ENCODE assay signal across 14 cellular contexts in genomic region chr14:100138082-100138787, GRCh38. TPM values are rescaled to one million over a fixed set of nuclear protein-coding genes. Genes with fewer than 3 reads are reported as not detected.
DNase-seq lines count a peak whose midpoint lies in the region; ATAC-seq and TF ChIP-seq lines count a peak whose summit lies in the region.
"Had no signal": no experiment of that assay in that cellular context is flagged by ENCODE, and none has a peak within 500 bp of the region (broad histone marks: within the 10 kb centered on the region; RNA-seq: fewer than 3 reads in every experiment).

No MANE protein-coding gene starts in this region.

- no peaks in the 10 kb centered on the region for H3K27me3 Mint-ChIP-seq in activated T-helper 17 cell treated with anti-CD3 and anti-CD28 coated beads, Interleukin-2, amount 50 U/mL, for 72 hours
- H3K27me3 Mint-ChIP-seq: activated CD4-positive, alpha-beta T cell treated with anti-CD3 and anti-CD28 coated beads, Interleukin-2, amount 10 ng/mL, durations not matched to agents 24 days and 14 days had no signal

- intact Hi-C loops in heart right ventricle (cut with DNase I): no loop called here

- H3K18ac ChIP-seq in neuronal stem cell (ENCODE audit: low read length): no peak overlapping the region

- H2AFZ ChIP-seq in neuronal stem cell (ENCODE audit: low read length): no peak overlapping the region

- peaks cover 0 to 9% of the 10 kb centered on the region in 2 donors for H3K4me1 ChIP-seq in neuronal stem cell (ENCODE audit: control insufficient read depth in 2 of 2, insufficient read depth in 1 of 2, low read depth in 1 of 2, low read length in 2 of 2)
- H3K4me1 ChIP-seq in heart right ventricle: peaks cover 13 to 30% (median 21%) of the 10 kb centered on the region in 9 donors

- H3K9ac ChIP-seq in neuronal stem cell (ENCODE audit: low read depth, low read length, poor library complexity): no peak overlapping the region

- H4K91ac ChIP-seq in neuronal stem cell (ENCODE audit: low read depth, low read length, poor library complexity): no peak overlapping the region

- in situ Hi-C loops in GM13976 (cut with MboI; ENCODE audit: low sequenced_read_pairs, unreplicated experiment): no loop called here

- no peak overlapping the region for H3K4ac ChIP-seq in neuronal stem cell (ENCODE audit: low read length)

- no peak overlapping the region for H2BK120ac ChIP-seq in neuronal stem cell (ENCODE audit: low read depth, low read length)

- H3K36me3 ChIP-seq in neuronal stem cell (replicated peaks in 1 of 2; ENCODE audit: control insufficient read depth in 2 of 2, insufficient read depth in 2 of 2, low read length in 2 of 2) (peaks cover 19 to 76% of the 10 kb centered on the region in 2 donors), heart right ventricle (peaks cover 0 to 85% (median 9%) of the 10 kb centered on the region in 9 donors)

- H3K23ac ChIP-seq in neuronal stem cell (ENCODE audit: low read depth, low read length, poor library complexity): no peak overlapping the region

- H3K36me3 Mint-ChIP-seq in activated T-helper 17 cell treated with anti-CD3 and anti-CD28 coated beads, Interleukin-2, amount 50 U/mL, for 72 hours (ENCODE audit: low read depth): peaks cover 100% of the 10 kb centered on the region

- peak; percentile 47 for ATAC-seq in HG02642 (IDR thresholded peaks at IDR 0.05; ENCODE audit: poor library complexity, unreplicated experiment)
- no peak for ATAC-seq in activated T-helper 17 cell treated with anti-CD3 and anti-CD28 coated beads, Interleukin-2, amount 50 U/mL, for 72 hours (replicated peaks)
- no peak for ATAC-seq in GM18498 (IDR thresholded peaks at IDR 0.05; ENCODE audit: unreplicated experiment)
- ATAC-seq in heart right ventricle: no peak

- H3K4me2 ChIP-seq in neuronal stem cell (ENCODE audit: insufficient read depth, low read length, poor library complexity, severe bottlenecking): no peak overlapping the region

- no peaks in the 10 kb centered on the region for H3K9me3 Mint-ChIP-seq in activated T-helper 17 cell treated with anti-CD3 and anti-CD28 coated beads, Interleukin-2, amount 50 U/mL, for 72 hours
- H3K9me3 Mint-ChIP-seq: activated CD4-positive, alpha-beta T cell treated with anti-CD3 and anti-CD28 coated beads, Interleukin-2, amount 10 ng/mL, durations not matched to agents 24 days and 14 days had no signal

- no peak overlapping the region for H2AK5ac ChIP-seq in neuronal stem cell (ENCODE audit: low read depth, low read length)

- H2BK12ac ChIP-seq in neuronal stem cell (ENCODE audit: low read length): no peak overlapping the region

- no peaks in the 10 kb centered on the region for H3K4me1 Mint-ChIP-seq in activated T-helper 17 cell treated with anti-CD3 and anti-CD28 coated beads, Interleukin-2, amount 50 U/mL, for 72 hours

- peak overlapping the region; percentile 83 for H3K27ac Mint-ChIP-seq in activated T-helper 17 cell treated with anti-CD3 and anti-CD28 coated beads, Interleukin-2, amount 50 U/mL, for 72 hours
- H3K27ac Mint-ChIP-seq: activated CD4-positive, alpha-beta T cell treated with anti-CD3 and anti-CD28 coated beads, Interleukin-2, amount 10 ng/mL, durations not matched to agents 24 days and 14 days had no signal

- peak overlapping the region; percentile 76 for H3K14ac ChIP-seq in neuronal stem cell (ENCODE audit: low read length)

- no CpG with 5 or more reads among the region's 8 CpGs for WGBS in neuronal stem cell (ENCODE audit: extremely low coverage in 2 of 2, insufficient read length in 2 of 2, insufficient replicate concordance in 1 of 2), 2 donors
- WGBS in heart right ventricle, 2 donors: 82 to 91% methylated on average over 8 of the region's 8 CpGs

- H2BK15ac ChIP-seq in neuronal stem cell (ENCODE audit: low read length): no peak overlapping the region

- H3K9me3 ChIP-seq in neuronal stem cell (replicated peaks in 1 of 2; ENCODE audit: control insufficient read depth in 2 of 2, insufficient read depth in 1 of 2, low read depth in 1 of 2, low read length in 2 of 2) (no peaks in the 10 kb centered on the region), heart right ventricle (no peaks in the 10 kb centered on the region)
- H3K9me3 ChIP-seq: esophagus squamous epithelium had no signal

- H3K4me3 ChIP-seq in neuronal stem cell (ENCODE audit: low read length in 2 of 2): no peak overlapping the region
- no peak overlapping the region for H3K4me3 ChIP-seq in heart right ventricle
- H3K4me3 ChIP-seq: esophagus squamous epithelium had no signal

- DNase-seq in GM13976 (ENCODE audit: low spot score): peak; percentile 64
- no peak for DNase-seq in neuronal stem cell (ENCODE audit: low spot score)
- DNase-seq in heart right ventricle: no peak
- DNase-seq in A172 (ENCODE audit: low spot score): no peak
- DNase-seq: activated CD4-positive, alpha-beta T cell treated with anti-CD3 and anti-CD28 coated beads, Interleukin-2, amount 10 ng/mL, durations not matched to agents 24 days and 14 days; activated effector memory CD4-positive, alpha-beta T cell treated with Interleukin-2 at 50 U/mL for 16 hours; central memory CD4-positive, alpha-beta T cell; COR-L47; esophagus squamous epithelium; NCI-H2029; SW 1271 had no signal

- H3K79me1 ChIP-seq in neuronal stem cell (ENCODE audit: low read depth, low read length): no peaks in the 10 kb centered on the region

- TF ChIP-seq CTCF in GM13976 (IDR thresholded peaks at IDR 0.05; ENCODE audit: borderline replicate concordance, control extremely low read depth, extremely low read depth, insufficient read depth, missing control alignments): no peak
- TF ChIP-seq CTCF in heart right ventricle (IDR thresholded peaks at IDR 0.05): no peak

- no peak overlapping the region for H3K27ac ChIP-seq in neuronal stem cell (replicated peaks; ENCODE audit: low read length)
- H3K27ac ChIP-seq in heart right ventricle: no peak overlapping the region
- H3K27ac ChIP-seq: esophagus squamous epithelium had no signal

- H2BK5ac ChIP-seq in neuronal stem cell (ENCODE audit: low read length): no peak overlapping the region

- H3K27me3 ChIP-seq in neuronal stem cell (ENCODE audit: control insufficient read depth in 3 of 3, insufficient read depth in 3 of 3, low read depth in 1 of 3, low read length in 3 of 3) (no peaks in the 10 kb centered on the region), heart right ventricle (no peaks in the 10 kb centered on the region)
- H3K27me3 ChIP-seq: esophagus squamous epithelium had no signal

- H3K4me3 Mint-ChIP-seq in activated T-helper 17 cell treated with anti-CD3 and anti-CD28 coated beads, Interleukin-2, amount 50 U/mL, for 72 hours: no peak overlapping the region
- H3K4me3 Mint-ChIP-seq: activated CD4-positive, alpha-beta T cell treated with anti-CD3 and anti-CD28 coated beads, Interleukin-2, amount 10 ng/mL, durations not matched to agents 24 days and 14 days had no signal

- H4K8ac ChIP-seq in neuronal stem cell (ENCODE audit: low read depth, low read length): no peak overlapping the region

RNA-seq across cellular contexts. Expression of gene DEGS2, which starts 21.2 kb away (rescaled TPM):
- 1 to 10 TPM in 1 of 2 donors, under 1 TPM in 1; 0.30 to 8.3 TPM for total RNA-seq in activated T-helper 17 cell treated with anti-CD3 and anti-CD28 coated beads, Interleukin-2, amount 50 U/mL, for 72 hours
- 0.11 TPM for polyA plus RNA-seq in neuronal stem cell (2013, experiment 1 of 2)
- 0.07 TPM for polyA plus RNA-seq in neuronal stem cell (2013, experiment 2 of 2)
- under 1 TPM in 4 of 10 donors, not detected in 6; 0.04 to 0.20 (median 0.10) TPM for total RNA-seq in heart right ventricle
- under 1 TPM in 1 of 2 donors, not detected in 1; 0.10 TPM for polyA plus RNA-seq in heart right ventricle
- not detected in 2 replicates for total RNA-seq in A172 (2014; rRNA removed; shearing (Covaris generic))
